Comparison of ENCODE assay signal across 18 cellular contexts in the genomic region with DNA sequence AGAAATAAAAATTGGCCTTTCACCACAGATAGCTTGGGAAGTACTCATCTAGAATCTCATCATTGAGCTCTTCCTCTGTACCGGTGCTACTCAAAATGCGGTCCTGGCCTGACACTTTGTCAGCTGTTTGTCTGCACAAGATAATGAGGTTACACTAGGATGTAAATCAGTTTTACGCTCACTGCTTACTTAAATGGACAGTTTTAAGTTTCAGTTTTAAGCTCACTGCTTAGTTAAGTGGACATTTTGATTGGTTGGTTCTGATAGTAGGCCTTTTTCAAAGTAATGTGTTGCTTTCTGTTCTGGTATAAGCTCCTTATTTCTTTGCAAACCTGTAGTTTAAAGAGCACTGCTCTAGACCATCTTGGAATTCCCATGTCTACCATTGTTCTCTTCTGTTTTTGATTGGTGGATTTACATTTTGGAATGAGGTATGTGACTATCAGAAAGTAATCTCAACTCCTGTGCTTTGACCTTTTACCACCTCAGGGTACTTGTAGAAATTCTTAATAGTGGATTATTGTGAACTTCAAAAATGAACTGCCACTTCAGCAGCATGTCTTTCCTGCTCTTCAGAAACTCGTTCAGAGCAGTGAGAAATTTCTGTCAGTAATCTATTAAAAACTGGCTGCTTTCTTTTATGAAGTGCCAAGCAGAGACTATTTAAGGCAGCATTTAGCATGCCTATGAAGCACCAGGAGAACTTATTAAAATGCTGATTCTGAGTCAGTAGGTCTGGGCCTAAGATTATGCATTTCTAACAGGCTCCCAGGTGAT. TPM values are rescaled to one million over a fixed set of nuclear protein-coding genes. Genes with fewer than 3 reads are reported as not detected.
DNase-seq lines count a peak whose midpoint lies in the region; ATAC-seq and TF ChIP-seq lines count a peak whose summit lies in the region.
"Had no signal": no experiment of that assay in that cellular context is flagged by ENCODE, and none has a peak within 500 bp of the region (broad histone marks: within the 10 kb centered on the region; RNA-seq: fewer than 3 reads in every experiment).

No MANE protein-coding gene starts in this region.

- no peak for TF ChIP-seq CTCF in progenitor cell of endocrine pancreas (IDR thresholded peaks at IDR 0.05; ENCODE audit: unreplicated experiment)

- DNase-seq in SK-N-DZ (ENCODE audit: low spot score) (peak; percentile 8), fibroblast of peridontal ligament (ENCODE audit: extremely low read depth) (peak; percentile 14), progenitor cell of endocrine pancreas (ENCODE audit: low spot score, unreplicated experiment) (no peak), NAMALWA (ENCODE audit: low spot score) (no peak), posterior vena cava (ENCODE audit: low spot score) (no peak), NCI-H146 treated with DMSO at 0.1 percent for 48 hours (lab: John Stamatoyannopoulos, UW; ENCODE audit: unreplicated experiment) (no peak)
- no peak for DNase-seq in activated CD4-positive, alpha-beta T cell treated with anti-CD3 and anti-CD28 coated beads for 48 hours
- DNase-seq: activated CD4-positive, alpha-beta T cell treated with anti-CD3 and anti-CD28 coated beads for 36 hours; activated naive CD4-positive, alpha-beta T cell; DND-41; HFFc6; NCI-H2029; NCI-H524 treated with DMSO at 0.1 percent for 48 hours; stomach had no signal

- intact Hi-C loops in posterior vena cava (cut with DNase I): no loop called here

- H3K27me3 Mint-ChIP-seq in progenitor cell of endocrine pancreas: no peaks in the 10 kb centered on the region
- H3K27me3 Mint-ChIP-seq: activated CD4-positive, alpha-beta T cell treated with anti-CD3 and anti-CD28 coated beads for 36 hours; dendritic cell treated with granulocyte-macrophage colony-stimulating factor and Interleukin-4, amounts not matched to agents 40 ng/mL and 50 ng/mL, for 4 days had no signal

- H3K9me3 Mint-ChIP-seq in progenitor cell of endocrine pancreas (ENCODE audit: low read depth): no peaks in the 10 kb centered on the region
- H3K9me3 Mint-ChIP-seq: dendritic cell treated with granulocyte-macrophage colony-stimulating factor and Interleukin-4, amounts not matched to agents 40 ng/mL and 50 ng/mL, for 4 days; HFFc6; nephron had no signal

- peaks cover 24% of the 10 kb centered on the region for H3K36me3 Mint-ChIP-seq in progenitor cell of endocrine pancreas (ENCODE audit: insufficient read depth)

- peak overlapping the region; percentile 6 for H3K27ac Mint-ChIP-seq in progenitor cell of endocrine pancreas
- H3K27ac Mint-ChIP-seq: activated CD4-positive, alpha-beta T cell treated with anti-CD3 and anti-CD28 coated beads for 36 hours; dendritic cell treated with granulocyte-macrophage colony-stimulating factor and Interleukin-4, amounts not matched to agents 40 ng/mL and 50 ng/mL, for 4 days; HFFc6 had no signal

- ATAC-seq in GM18867 (IDR thresholded peaks at IDR 0.05; ENCODE audit: unreplicated experiment): peak; percentile 46
- ATAC-seq: activated CD4-positive, alpha-beta T cell treated with anti-CD3 and anti-CD28 coated beads for 36 hours; esophagus mucosa had no signal

- H3K4me1 Mint-ChIP-seq in progenitor cell of endocrine pancreas (ENCODE audit: low read depth): peaks cover 24% of the 10 kb centered on the region
- H3K4me1 Mint-ChIP-seq: nephron had no signal

- no peak overlapping the region for H3K4me3 Mint-ChIP-seq in progenitor cell of endocrine pancreas (ENCODE audit: low read depth)
- H3K4me3 Mint-ChIP-seq: activated CD4-positive, alpha-beta T cell treated with anti-CD3 and anti-CD28 coated beads for 36 hours; dendritic cell treated with granulocyte-macrophage colony-stimulating factor and Interleukin-4, amounts not matched to agents 40 ng/mL and 50 ng/mL, for 4 days; HFFc6; nephron had no signal

RNA-seq across cellular contexts. Expression of gene C1GALT1, which starts 55.0 kb away (rescaled TPM):
- 16.8 and 30.5 TPM in 2 replicates for polyA plus RNA-seq in SK-N-DZ (2014; cell fraction: cytosol; rRNA removed)
- 14.3 and 17.2 TPM in 2 replicates for polyA plus RNA-seq in SK-N-DZ (2014; cell fraction: nucleus; rRNA removed)
- total RNA-seq in progenitor cell of endocrine pancreas: 63.4 and 75.0 TPM in 2 replicates
- 10 to 100 TPM; 26.1 to 28.8 TPM for total RNA-seq in posterior vena cava

Comparison
In these comparisons a context has a peak if more than half of its experiments do, and no peak if none do; other contexts are left out.
1. DNase-seq: peak in SK-N-DZ (single experiment) and fibroblast of peridontal ligament (single experiment); none in progenitor cell of endocrine pancreas (single experiment), NAMALWA (single experiment), posterior vena cava (single experiment), NCI-H146 treated with DMSO at 0.1 percent for 48 hours (single experiment) and activated CD4-positive, alpha-beta T cell treated with anti-CD3 and anti-CD28 coated beads for 48 hours (single experiment).